In the genomic region with DNA sequence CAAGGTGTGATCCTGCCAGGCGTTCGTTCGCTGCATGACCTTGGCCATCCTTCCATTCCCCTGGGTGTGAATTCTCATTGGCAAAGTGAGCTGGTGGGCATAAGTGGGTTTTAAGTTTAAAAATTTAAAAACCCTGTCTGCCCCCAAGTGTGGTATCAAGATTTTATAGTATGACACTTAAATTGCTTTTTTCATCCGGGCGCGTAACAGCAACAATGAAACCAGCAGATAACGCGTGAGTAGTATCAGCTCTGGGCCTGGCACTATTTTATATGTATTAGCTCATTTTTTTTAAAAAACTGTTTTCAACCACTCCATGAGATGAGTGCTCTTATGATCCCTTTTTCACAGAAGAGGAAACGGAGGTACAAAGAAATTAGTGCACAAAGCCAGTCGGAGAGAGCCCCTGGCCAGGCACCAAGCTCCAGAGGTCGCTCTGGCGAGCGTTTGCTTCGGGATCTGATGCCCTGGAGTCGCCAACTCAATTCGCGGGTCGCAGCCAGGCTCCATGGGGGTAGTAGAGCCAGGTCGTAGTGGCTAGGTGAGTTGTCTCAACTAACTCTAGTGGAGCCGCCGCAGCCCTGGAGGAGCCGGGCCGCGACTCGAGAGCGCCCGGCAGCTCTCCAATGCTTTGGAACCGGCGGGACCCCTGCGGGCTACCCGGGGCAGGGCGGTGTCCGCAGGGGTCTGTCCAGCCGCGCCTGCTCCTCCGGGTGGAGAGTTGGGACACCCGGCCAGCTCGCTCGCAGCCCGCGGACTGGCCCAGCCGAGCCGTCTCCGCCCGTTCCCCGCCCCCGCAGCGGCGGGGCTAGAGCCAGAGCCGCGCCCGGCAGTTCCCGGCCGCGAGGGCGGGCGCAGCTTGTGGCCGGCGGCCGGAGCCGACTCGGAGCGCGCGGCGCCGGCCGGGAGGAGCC, we compare ENCODE assay signal across 8 cellular contexts. TPM values are rescaled to one million over a fixed set of nuclear protein-coding genes. Genes with fewer than 3 reads are reported as not detected.
DNase-seq lines count a peak whose midpoint lies in the region; ATAC-seq, FAIRE-seq and TF ChIP-seq lines count a peak whose summit lies in the region.

IL1R1 (plus strand) TSS at position 832 of the 914 bp plus-strand sequence. CDS start 14,979 bp downstream, outside the sequence.

- peaks cover 5 to 10% of the 10 kb centered on the region in 2 donors for H3K9me3 ChIP-seq in duodenal mucosa (ENCODE audit: control insufficient read depth in 1 of 2, low read length in 2 of 2)
- H3K9me3 ChIP-seq in left lung, result peaks cover 0 to 25% of the 10 kb centered on the region in 2 donors
- peaks cover 7 to 22% of the 10 kb centered on the region in 2 donors for H3K9me3 ChIP-seq in stomach smooth muscle (ENCODE audit: control insufficient read depth in 2 of 2, low read length in 2 of 2)

- ATAC-seq in left lung (peak; percentile 90), HG03520 (IDR thresholded peaks at IDR 0.05; ENCODE audit: unreplicated experiment) (no peak), HG03095 (IDR thresholded peaks at IDR 0.05; ENCODE audit: unreplicated experiment) (no peak)

- no peak for TF ChIP-seq CTCF in left lung (IDR thresholded peaks at IDR 0.05)

- intact Hi-C loops in left lung (cut with DNase I), result loop anchor here in 1 of 2 donors (10.0 kb wide), 1 partner anchor 117 kb away; no protein-coding TSS in a partner anchor

- H3K36me3 ChIP-seq in duodenal mucosa (ENCODE audit: control insufficient read depth in 1 of 2, insufficient read depth in 2 of 2, low read length in 2 of 2), result no peaks in the 10 kb centered on the region
- peaks cover 0 to 25% of the 10 kb centered on the region in 2 donors for H3K36me3 ChIP-seq in left lung
- H3K36me3 ChIP-seq in stomach smooth muscle (ENCODE audit: control insufficient read depth in 2 of 2, insufficient read depth in 2 of 2, low read length in 2 of 2), result no peaks in the 10 kb centered on the region

- H3K4me1 ChIP-seq in duodenal mucosa (ENCODE audit: control insufficient read depth in 1 of 2, insufficient read depth in 2 of 2, low read length in 2 of 2), result peaks cover 0 to 3% of the 10 kb centered on the region in 2 donors
- peaks cover 8 to 82% of the 10 kb centered on the region in 2 donors for H3K4me1 ChIP-seq in left lung
- H3K4me1 ChIP-seq in stomach smooth muscle (ENCODE audit: control insufficient read depth, insufficient read depth, low read length), result peaks cover 13% of the 10 kb centered on the region

- H3K9ac ChIP-seq in duodenal mucosa (ENCODE audit: low read depth in 1 of 2, low read length in 2 of 2) (peak within 1 kb of the TSS; percentile 49 to 75), stomach smooth muscle (ENCODE audit: low read length in 2 of 2) (peak within 1 kb of the TSS; percentile 76 to 80)

- H3K27me3 ChIP-seq in duodenal mucosa (ENCODE audit: control insufficient read depth in 1 of 2, insufficient read depth in 2 of 2, low read length in 2 of 2) (peaks cover 9 to 14% of the 10 kb centered on the region in 2 donors), left lung (no peaks in the 10 kb centered on the region), stomach smooth muscle (ENCODE audit: control insufficient read depth in 1 of 2, insufficient read depth in 2 of 2, low read length in 2 of 2) (no peaks in the 10 kb centered on the region)

- H3K4me3 ChIP-seq in duodenal mucosa (ENCODE audit: low read depth in 1 of 2, low read length in 2 of 2), result peak within 1 kb of the TSS; percentile 62 to 81
- peak within 1 kb of the TSS; percentile 58 to 64 for H3K4me3 ChIP-seq in left lung
- H3K4me3 ChIP-seq in stomach smooth muscle (ENCODE audit: low read length in 2 of 2), result peak within 1 kb of the TSS; percentile 64 to 81

- DNase-seq in NCI-H345 (lab: John Stamatoyannopoulos, UW) (peak; percentile 16), NCI-H345 treated with DMSO at 0.1 percent for 48 hours (lab: John Stamatoyannopoulos, UW; ENCODE audit: unreplicated experiment) (no peak), RCC 7860 (ENCODE audit: low spot score) (peak; percentile 44), left lung (peak; percentile 87 to 96)

- H3K27ac ChIP-seq in duodenal mucosa (ENCODE audit: low read depth, low read length) (peak within 1 kb of the TSS; percentile 78), left lung (peak within 1 kb of the TSS; percentile 92 to 96), stomach smooth muscle (ENCODE audit: low read length) (peak within 1 kb of the TSS; percentile 78)

- FAIRE-seq in RCC 7860 (lab: Jason Lieb, UNC), result no peak

RNA-seq across cellular contexts. Expression of gene IL1R1, which starts in this region (rescaled TPM):
- 100 to 1,000 TPM; 142 to 224 TPM for total RNA-seq in left lung
